In genomic region chr22:43126506-43127165, GRCh38 we compare ENCODE assay signal across 2 cellular contexts.
A peak's percentile ranks its signal among the peaks of the same experiment; 100 is the strongest.
TF ChIP-seq lines count a peak whose summit lies in the region.

No MANE protein-coding gene starts in this region.

TF ChIP-seq in IMR-90, 13 proteins besides CTCF, POLR2A, EP300 and RAD21:
- TF ChIP-seq MAZ (IDR thresholded peaks at IDR 0.05; ENCODE audit: borderline replicate concordance, low read depth, low read length) (peak; percentile 52; the same call in 1 of the 2 replicates), CEBPB (IDR thresholded peaks at IDR 0.05; ENCODE audit: low read depth, low read length) (no peak), FOS (IDR thresholded peaks at IDR 0.05; ENCODE audit: low read depth, low read length) (0 out of 2 replicates have a peak, but pooled peaks have one; percentile 19)
TF ChIP-seq in IMR-90: peak in this region for 2.

TF ChIP-seq in HepG2, 621 proteins besides CTCF, POLR2A, EP300 and RAD21 (continues in another document):
- TF ChIP-seq TBL1XR1 (IDR thresholded peaks at IDR 0.05; ENCODE audit: borderline replicate concordance, low read length, partially characterized antibody) = no peak
- no peak for TF ChIP-seq MED13 (CRISPR knock-in tag; IDR thresholded peaks at IDR 0.05)
- TF ChIP-seq TEAD3 (CRISPR knock-in tag; optimal IDR thresholded peaks at IDR 0.05; ENCODE audit: borderline replicate concordance) = peak; percentile 91
- no peak for TF ChIP-seq MLLT10 (CRISPR knock-in tag; IDR thresholded peaks at IDR 0.05)
- TF ChIP-seq PATZ1 (CRISPR knock-in tag; IDR thresholded peaks at IDR 0.05) = peak; percentile 36; the same call in 1 of the 2 replicates
- no peak for TF ChIP-seq ZNF136 (CRISPR knock-in tag; IDR thresholded peaks at IDR 0.05; ENCODE audit: low read depth)
- peak; percentile 42; the same call in 1 of the 2 replicates for TF ChIP-seq RXRA (CRISPR knock-in tag; IDR thresholded peaks at IDR 0.05)
- no peak for TF ChIP-seq MATR3 (CRISPR knock-in tag; IDR thresholded peaks at IDR 0.05)
- 0 out of 2 replicates have a peak, but pooled peaks have one; percentile 21 for TF ChIP-seq SALL1 (CRISPR knock-in tag; IDR thresholded peaks at IDR 0.05)
- TF ChIP-seq ARID2 (CRISPR knock-in tag; IDR thresholded peaks at IDR 0.05; ENCODE audit: borderline replicate concordance) = no peak
- no peak for TF ChIP-seq ZBTB2 (CRISPR knock-in tag; IDR thresholded peaks at IDR 0.05; ENCODE audit: low read depth)
- TF ChIP-seq ZNF121 (CRISPR knock-in tag; IDR thresholded peaks at IDR 0.05) = no peak
- no peak for TF ChIP-seq HOXA9 (CRISPR knock-in tag; IDR thresholded peaks at IDR 0.05; ENCODE audit: borderline replicate concordance)
- TF ChIP-seq SNAI1 (CRISPR knock-in tag; IDR thresholded peaks at IDR 0.05; ENCODE audit: borderline replicate concordance) = no peak
- TF ChIP-seq SNAPC4 (CRISPR knock-in tag; IDR thresholded peaks at IDR 0.05) = no peak
- TF ChIP-seq ZNF512 (CRISPR knock-in tag; IDR thresholded peaks at IDR 0.05) = no peak
- no peak for TF ChIP-seq REPIN1 (CRISPR knock-in tag; IDR thresholded peaks at IDR 0.05; ENCODE audit: borderline replicate concordance, low read depth)
- no peak for TF ChIP-seq ZSCAN30 (CRISPR knock-in tag; IDR thresholded peaks at IDR 0.05)
- TF ChIP-seq ZNF256 (CRISPR knock-in tag; conservative IDR thresholded peaks at IDR 0.05) = no peak
- TF ChIP-seq NCOA2 (CRISPR knock-in tag; IDR thresholded peaks at IDR 0.05) = no peak
- TF ChIP-seq ZFP82 (CRISPR knock-in tag; IDR thresholded peaks at IDR 0.05; ENCODE audit: borderline replicate concordance) = no peak
- 0 out of 2 replicates have a peak, but pooled peaks have one; percentile 22 for TF ChIP-seq RXRB (CRISPR knock-in tag; IDR thresholded peaks at IDR 0.05; ENCODE audit: borderline replicate concordance)
- TF ChIP-seq FOSL2 (CRISPR knock-in tag; IDR thresholded peaks at IDR 0.05) = peak; percentile 88
- TF ChIP-seq PCBP1 (IDR thresholded peaks at IDR 0.05; ENCODE audit: borderline replicate concordance, low read depth, low read length) = 0 out of 2 replicates have a peak, but pooled peaks have one; percentile 31
- TF ChIP-seq ZNF580 (CRISPR knock-in tag; IDR thresholded peaks at IDR 0.05; ENCODE audit: borderline replicate concordance, low read depth) = no peak
- TF ChIP-seq ZFX (CRISPR knock-in tag; IDR thresholded peaks at IDR 0.05; ENCODE audit: low read depth) = peak; percentile 40; the same call in 1 of the 2 replicates
- TF ChIP-seq SOX5 (CRISPR knock-in tag; IDR thresholded peaks at IDR 0.05; ENCODE audit: borderline replicate concordance) = peak; percentile 14; the same call in 1 of the 2 replicates
- TF ChIP-seq HOMEZ (CRISPR knock-in tag; IDR thresholded peaks at IDR 0.05; ENCODE audit: low read depth) = no peak
- TF ChIP-seq NR2F6 (IDR thresholded peaks at IDR 0.05) = no peak
- peak; percentile 34; the same call in 1 of the 2 replicates for TF ChIP-seq NR2F6 (CRISPR knock-in tag; IDR thresholded peaks at IDR 0.05)
- TF ChIP-seq ZNF766 (CRISPR knock-in tag; IDR thresholded peaks at IDR 0.05; ENCODE audit: borderline replicate concordance) = no peak
- no peak for TF ChIP-seq ZC3H4 (CRISPR knock-in tag; IDR thresholded peaks at IDR 0.05; ENCODE audit: borderline replicate concordance)
- TF ChIP-seq ZNF430 (CRISPR knock-in tag; IDR thresholded peaks at IDR 0.05) = no peak
- 0 out of 2 replicates have a peak, but pooled peaks have one; percentile 14 for TF ChIP-seq ARID5B (CRISPR knock-in tag; IDR thresholded peaks at IDR 0.05)
- no peak for TF ChIP-seq FLYWCH1 (CRISPR knock-in tag; IDR thresholded peaks at IDR 0.05)
- TF ChIP-seq ZNF615 (CRISPR knock-in tag; IDR thresholded peaks at IDR 0.05; ENCODE audit: borderline replicate concordance) = no peak
- TF ChIP-seq SAP130 (CRISPR knock-in tag; IDR thresholded peaks at IDR 0.05; ENCODE audit: low read depth) = peak; percentile 40; the same call in 1 of the 2 replicates
- no peak for TF ChIP-seq ZKSCAN1 (IDR thresholded peaks at IDR 0.05; ENCODE audit: low read length)
- no peak for TF ChIP-seq ZNF333 (CRISPR knock-in tag; IDR thresholded peaks at IDR 0.05; ENCODE audit: borderline replicate concordance)
- no peak for TF ChIP-seq TP53 (CRISPR knock-in tag; conservative IDR thresholded peaks at IDR 0.05)
- TF ChIP-seq ZNF772 (CRISPR knock-in tag; IDR thresholded peaks at IDR 0.05) = 0 out of 2 replicates have a peak, but pooled peaks have one; percentile 24
- peak; percentile 85 for TF ChIP-seq RARA (CRISPR knock-in tag; IDR thresholded peaks at IDR 0.05)
- TF ChIP-seq ATF3 (CRISPR knock-in tag; IDR thresholded peaks at IDR 0.05) = peak; percentile 83
- TF ChIP-seq ZBTB26 (CRISPR knock-in tag; IDR thresholded peaks at IDR 0.05; ENCODE audit: borderline replicate concordance) = no peak
- TF ChIP-seq JUND (CRISPR knock-in tag; IDR thresholded peaks at IDR 0.05) = 0 out of 2 replicates have a peak, but pooled peaks have one; percentile 35
- TF ChIP-seq ZNF788 (CRISPR knock-in tag; IDR thresholded peaks at IDR 0.05; ENCODE audit: borderline replicate concordance) = no peak
- no peak for TF ChIP-seq ZNF496 (CRISPR knock-in tag; IDR thresholded peaks at IDR 0.05; ENCODE audit: insufficient replicate concordance)
- TF ChIP-seq CENPX (CRISPR knock-in tag; IDR thresholded peaks at IDR 0.05) = no peak
